Comparison of ENCODE assay signal across 1 cellular context in genomic region chr11:70281114-70281729, GRCh38.
A peak's percentile ranks its signal among the peaks of the same experiment; 100 is the strongest.
TF ChIP-seq lines count a peak whose summit lies in the region.

No MANE protein-coding gene starts in this region.

TF ChIP-seq in IMR-90, 13 proteins besides CTCF, POLR2A, EP300 and RAD21:
- TF ChIP-seq MAZ (IDR thresholded peaks at IDR 0.05; ENCODE audit: borderline replicate concordance, low read depth, low read length): no peak
- no peak for TF ChIP-seq CHD1 (IDR thresholded peaks at IDR 0.05; ENCODE audit: low read depth, low read length)
- peak; percentile 36; the same call in 1 of the 2 replicates for TF ChIP-seq BHLHE40 (IDR thresholded peaks at IDR 0.05; ENCODE audit: low read depth, low read length)
- TF ChIP-seq RCOR1 (IDR thresholded peaks at IDR 0.05; ENCODE audit: insufficient replicate concordance, low read length): no peak
- TF ChIP-seq MXI1 (IDR thresholded peaks at IDR 0.05; ENCODE audit: borderline replicate concordance, low read depth, low read length): 0 out of 2 replicates have a peak, but pooled peaks have one; percentile 27
